9 cellular contexts compared by ENCODE assay signal in genomic region chr6:33607784-33608161, GRCh38. TPM values are rescaled to one million over a fixed set of nuclear protein-coding genes. Genes with fewer than 3 reads are reported as not detected.
DNase-seq lines count a peak whose midpoint lies in the region; ATAC-seq and TF ChIP-seq lines count a peak whose summit lies in the region.
"Had no signal": no experiment of that assay in that cellular context is flagged by ENCODE, and none has a peak within 500 bp of the region (broad histone marks: within the 10 kb centered on the region; RNA-seq: fewer than 3 reads in every experiment).

No MANE protein-coding gene starts in this region.

- no peak for ATAC-seq in HG03095 (IDR thresholded peaks at IDR 0.05; ENCODE audit: unreplicated experiment)

- peaks cover 0 to 17% (median 12%) of the 10 kb centered on the region in 4 donors for H3K4me1 ChIP-seq in transverse colon

- H3K9me3 ChIP-seq in transverse colon = no peaks in the 10 kb centered on the region

- intact Hi-C loops in transverse colon (cut with DNase I; ENCODE audit: low total_unique reads) = no loop called here

- 33% methylated on average over 5 of the region's 5 CpGs; no CpG with 5 or more reads in 1 of the 2 donors for WGBS in transverse colon (ENCODE audit: low coverage in 1 of 2), 2 donors

- H3K36me3 ChIP-seq in transverse colon = no peaks in the 10 kb centered on the region

- H3K27ac ChIP-seq in transverse colon = peak overlapping the region in 1 of 4 donors; percentile 5
- H3K27ac ChIP-seq: SK-N-MC had no signal

- H3K4me3 ChIP-seq in fibroblast of villous mesenchyme (ENCODE audit: low read depth, low read length) = no peak overlapping the region
- H3K4me3 ChIP-seq in transverse colon = no peak overlapping the region
- H3K4me3 ChIP-seq: SK-N-MC had no signal

- H3K27me3 ChIP-seq in transverse colon = no peaks in the 10 kb centered on the region

- TF ChIP-seq EP300 in transverse colon (IDR thresholded peaks at IDR 0.05; ENCODE audit: low read depth) = no peak

- TF ChIP-seq CTCF in fibroblast of villous mesenchyme (IDR thresholded peaks at IDR 0.05; ENCODE audit: insufficient read depth, low read depth, low read length) (peak; percentile 15), transverse colon (IDR thresholded peaks at IDR 0.05) (peak; percentile 21 to 65 (median 40))

- in situ Hi-C loops in SK-MEL-5 (cut with HindIII; ENCODE audit: low pct_unique_long_range_greater_than_20kb, low sequenced_read_pairs) = no loop called here
- in situ Hi-C loops in transverse colon (cut with MboI; ENCODE audit: low pct_ligation_motif_present in 1 of 4, low pct_unique_long_range_greater_than_20kb in 1 of 4, low sequenced_read_pairs in 3 of 4) = no loop called here

- TF ChIP-seq POLR2A in transverse colon (IDR thresholded peaks at IDR 0.05) = no peak

- peak; percentile 59 for DNase-seq in stimulated activated CD4-positive, alpha-beta T cell treated with anti-CD3 and anti-CD28 coated beads, Interleukin-15, amount 100 ng/mL, for 24 hours
- DNase-seq in stimulated activated CD4-positive, alpha-beta T cell treated with anti-CD3 and anti-CD28 coated beads, Interleukin-2, amount 100 ng/mL, for 48 hours = no peak
- DNase-seq in SK-MEL-5 (ENCODE audit: low read depth, low spot score) = peak; percentile 45
- no peak for DNase-seq in fibroblast of villous mesenchyme (ENCODE audit: low read depth)
- DNase-seq in transverse colon = peak; percentile 68
- no peak for DNase-seq in NCI-H2227 treated with DMSO at 0.1 percent for 48 hours (lab: John Stamatoyannopoulos, UW)
- DNase-seq in islet precursor cell = no peak

RNA-seq across cellular contexts. Expression of gene ITPR3, which starts 13.3 kb away (rescaled TPM):
- 4.2 and 4.3 TPM in 2 replicates for total RNA-seq in SK-MEL-5 (2014; rRNA removed; shearing (Covaris generic))
- 9.7 and 14.3 TPM in 2 replicates for polyA plus RNA-seq in SK-MEL-5 (2015; cell fraction: cytosol; rRNA removed)
- 30.6 and 38.3 TPM in 2 replicates for polyA plus RNA-seq in SK-MEL-5 (2015; cell fraction: nucleus; rRNA removed)
- total RNA-seq in fibroblast of villous mesenchyme = 15.1 and 20.6 TPM in 2 replicates
- total RNA-seq in transverse colon = 100 to 1,000 TPM; 105 to 262 (median 124) TPM

RNA-seq across cellular contexts. Expression of gene BAK1, which starts 27.7 kb away (rescaled TPM):
- 11.2 and 11.9 TPM in 2 replicates for total RNA-seq in SK-MEL-5 (2014; rRNA removed; shearing (Covaris generic))
- polyA plus RNA-seq in SK-MEL-5 (2015; cell fraction: cytosol; rRNA removed) = 25.0 and 30.8 TPM in 2 replicates
- 18.3 and 24.2 TPM in 2 replicates for polyA plus RNA-seq in SK-MEL-5 (2015; cell fraction: nucleus; rRNA removed)
- 20.0 and 30.7 TPM in 2 replicates for total RNA-seq in fibroblast of villous mesenchyme
- 100 to 1,000 TPM in 1 of 4 donors, 10 to 100 TPM in 3; 52.2 to 134 (median 59.5) TPM for total RNA-seq in transverse colon

Comparison
In these comparisons a context has a peak if more than half of its experiments do, and no peak if none do; other contexts are left out.
1. DNase-seq: peak in stimulated activated CD4-positive, alpha-beta T cell treated with anti-CD3 and anti-CD28 coated beads, Interleukin-15, amount 100 ng/mL, for 24 hours (single experiment), SK-MEL-5 (single experiment) and transverse colon (single experiment); none in stimulated activated CD4-positive, alpha-beta T cell treated with anti-CD3 and anti-CD28 coated beads, Interleukin-2, amount 100 ng/mL, for 48 hours (0 of 2), fibroblast of villous mesenchyme (single experiment), NCI-H2227 treated with DMSO at 0.1 percent for 48 hours (single experiment) and islet precursor cell (single experiment).